ENCODE assay signal across 10 cellular contexts in the genomic region with DNA sequence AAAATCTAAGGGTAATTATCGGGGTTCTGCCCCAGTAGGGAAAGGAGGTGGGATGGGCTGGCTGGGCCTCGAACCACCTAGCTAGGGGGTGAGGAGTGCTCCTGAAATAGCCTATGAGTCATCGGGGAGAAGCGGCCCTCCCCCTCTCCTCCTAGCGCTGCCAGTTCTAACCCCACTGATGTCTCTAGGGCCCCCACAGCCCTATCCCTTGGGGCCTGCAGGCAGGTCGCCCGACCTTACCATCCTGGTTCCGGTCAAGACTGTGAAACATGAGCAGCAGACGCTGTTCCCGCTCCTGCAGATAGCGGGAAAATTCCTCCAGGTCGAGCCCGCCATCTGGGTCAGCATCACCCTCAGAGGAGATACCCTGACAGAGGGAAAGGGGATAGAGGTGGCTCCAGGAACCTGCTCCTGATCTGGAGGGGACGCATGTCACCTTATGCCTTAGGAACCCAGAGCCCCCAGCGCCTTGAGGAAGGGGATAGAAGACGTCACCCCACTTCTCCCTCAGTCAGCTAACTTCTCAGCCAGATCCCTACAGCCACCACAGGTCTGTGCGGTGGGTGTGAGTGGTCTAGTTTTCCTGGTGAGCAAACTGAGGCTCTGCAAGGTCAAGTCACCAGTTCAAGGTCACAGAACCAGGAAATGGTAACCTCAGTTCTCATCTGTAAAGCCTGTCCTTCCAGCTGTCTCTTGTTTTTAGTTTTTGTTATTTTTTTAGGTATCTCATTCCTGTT. TPM values are rescaled to one million over a fixed set of nuclear protein-coding genes. Genes with fewer than 3 reads are reported as not detected.
DNase-seq lines count a peak whose midpoint lies in the region; ATAC-seq, FAIRE-seq and TF ChIP-seq lines count a peak whose summit lies in the region.
"Had no signal": no experiment of that assay in that cellular context is flagged by ENCODE, and none has a peak within 500 bp of the region (broad histone marks: within the 10 kb centered on the region; RNA-seq: fewer than 3 reads in every experiment).

No MANE protein-coding gene starts in this region.

- H3K36me3 ChIP-seq in HUES6 (ENCODE audit: control insufficient read depth, insufficient read depth, low read length) (peaks cover 22% of the 10 kb centered on the region), osteoblast (ENCODE audit: insufficient read depth, low read length) (peaks cover 2% of the 10 kb centered on the region)
- H3K36me3 ChIP-seq: upper lobe of right lung had no signal

- H3K4me3 ChIP-seq in HUES6 (ENCODE audit: low read depth, low read length) (peak overlapping the region; percentile 81; the same call in 1 of the 2 replicates), osteoblast (ENCODE audit: insufficient read depth, low read length) (no peak overlapping the region)

- H2AFZ ChIP-seq in osteoblast (ENCODE audit: low read length) = no peak overlapping the region

- no peak overlapping the region for H3K27ac ChIP-seq in HUES6 (ENCODE audit: low read depth, low read length)
- H3K27ac ChIP-seq in osteoblast (ENCODE audit: low read depth, low read length) = no peak overlapping the region
- H3K27ac ChIP-seq: upper lobe of right lung had no signal

- no peak overlapping the region for H3K4me2 ChIP-seq in osteoblast (ENCODE audit: insufficient read depth, low read length)

- H3K4me1 ChIP-seq in HUES6 (ENCODE audit: control insufficient read depth, insufficient read depth, low read length) (peaks cover 10% of the 10 kb centered on the region; the same call in 1 of the 2 replicates), osteoblast (ENCODE audit: insufficient read depth, low read length) (peaks cover 8% of the 10 kb centered on the region)

- H3K9me3 ChIP-seq in HUES6 (ENCODE audit: control insufficient read depth, insufficient read depth, low read depth, low read length) = peaks cover 17% of the 10 kb centered on the region
- H3K9me3 ChIP-seq in osteoblast (ENCODE audit: low read depth, low read length) = peaks cover 2% of the 10 kb centered on the region

- H3K9ac ChIP-seq in HUES6 (ENCODE audit: low read length) = peak overlapping the region; percentile 14

- FAIRE-seq in H54 (lab: Jason Lieb, UNC) = no peak
- FAIRE-seq: TTC549 had no signal

- no peak for TF ChIP-seq POLR2A in H54 (IDR thresholded peaks at IDR 0.05; ENCODE audit: low read depth, low read length)

- peaks cover 6% of the 10 kb centered on the region; the same call in 1 of the 2 replicates for H3K27me3 ChIP-seq in HUES6 (ENCODE audit: control insufficient read depth, insufficient read depth, low read length)
- no peaks in the 10 kb centered on the region for H3K27me3 ChIP-seq in osteoblast (ENCODE audit: insufficient read depth, low read length)
- H3K27me3 ChIP-seq: upper lobe of right lung had no signal

- no peaks in the 10 kb centered on the region for H4K20me1 ChIP-seq in osteoblast (ENCODE audit: insufficient read depth, low read length)

- no peak for TF ChIP-seq CTCF in osteoblast (IDR thresholded peaks at IDR 0.05; ENCODE audit: extremely low read depth, low read depth, low read length)

- ATAC-seq in HG02870 (IDR thresholded peaks at IDR 0.05; ENCODE audit: unreplicated experiment) (no peak), HG03460 (IDR thresholded peaks at IDR 0.05; ENCODE audit: unreplicated experiment) (no peak)

- no peaks in the 10 kb centered on the region for H3K79me2 ChIP-seq in osteoblast (ENCODE audit: insufficient read depth, low read length)

- DNase-seq in EH (ENCODE audit: low read depth) (peak; percentile 23), cerebellum (ENCODE audit: low spot score) (peak; percentile 48), osteoblast (ENCODE audit: insufficient read length, low spot score, missing footprints) (peak; percentile 79), H54 (ENCODE audit: insufficient read length, low spot score) (no peak), HuH-7.5 (ENCODE audit: low spot score) (no peak)
- DNase-seq: upper lobe of right lung had no signal

RNA-seq across cellular contexts. Expression of a gene that starts 1.5 kb away (rescaled TPM):
- total RNA-seq in cerebellum = 26.6 TPM
- total RNA-seq in osteoblast = 22.8 and 23.6 TPM in 2 replicates

RNA-seq across cellular contexts. Expression of a gene that starts 5.9 kb away (rescaled TPM):
- total RNA-seq in cerebellum = 4.3 TPM
- total RNA-seq in osteoblast = not detected in 2 replicates

RNA-seq across cellular contexts. Expression of a gene that starts 23.5 kb away (rescaled TPM):
- 0.18 TPM for total RNA-seq in cerebellum
- not detected in 2 replicates for total RNA-seq in osteoblast

RNA-seq across cellular contexts. Expression of a gene that starts 24.6 kb away (rescaled TPM):
- 0.91 TPM for total RNA-seq in cerebellum
- total RNA-seq in osteoblast = not detected in 2 replicates
- total RNA-seq: upper lobe of right lung had no signal

RNA-seq across cellular contexts. Expression of a gene that starts 33.5 kb away (rescaled TPM):
- 91.6 TPM for total RNA-seq in cerebellum
- total RNA-seq in osteoblast = 89.9 and 90.5 TPM in 2 replicates

Comparison
In these comparisons a context has a peak if more than half of its experiments do, and no peak if none do; other contexts are left out.
1. DNase-seq: peak in EH (single experiment), cerebellum (single experiment) and osteoblast (single experiment); none in H54 (single experiment) and HuH-7.5 (single experiment).